Comparison of ENCODE assay signal across 28 cellular contexts in genomic region chr5:178553517-178553916, GRCh38. TPM values are rescaled to one million over a fixed set of nuclear protein-coding genes. Genes with fewer than 3 reads are reported as not detected.
DNase-seq lines count a peak whose midpoint lies in the region; ATAC-seq, FAIRE-seq and TF ChIP-seq lines count a peak whose summit lies in the region.
"Had no signal": no experiment of that assay in that cellular context is flagged by ENCODE, and none has a peak within 500 bp of the region (broad histone marks: within the 10 kb centered on the region; RNA-seq: fewer than 3 reads in every experiment).

No MANE protein-coding gene starts in this region.

- H3K9ac ChIP-seq in kidney (ENCODE audit: low read length in 2 of 2) (no peak overlapping the region), neural progenitor cell (no peak overlapping the region), smooth muscle cell (ENCODE audit: low read depth) (no peak overlapping the region)

- TF ChIP-seq EP300 in sigmoid colon (IDR thresholded peaks at IDR 0.05): peak in 1 of 4 donors; percentile 6

- H3K27ac ChIP-seq in HL-60 (replicated peaks) (peak overlapping the region; percentile 37), kidney (ENCODE audit: low read depth in 2 of 2, low read length in 2 of 2) (peak overlapping the region in 1 of 2 donors; percentile 68), neural progenitor cell (no peak overlapping the region), sigmoid colon (peak overlapping the region in 1 of 4 donors; percentile 63), breast epithelium (no peak overlapping the region), smooth muscle cell (ENCODE audit: low read depth) (no peak overlapping the region), hepatocyte (no peak overlapping the region)
- H3K27ac ChIP-seq: RWPE1, SK-N-MC had no signal

- TF ChIP-seq CTCF in HL-60 (IDR thresholded peaks at IDR 0.05; ENCODE audit: insufficient read depth, low read length): no peak
- TF ChIP-seq CTCF in kidney (IDR thresholded peaks at IDR 0.05; ENCODE audit: borderline replicate concordance, extremely low read depth, insufficient read depth): no peak
- no peak for TF ChIP-seq CTCF in neural progenitor cell (IDR thresholded peaks at IDR 0.05)
- no peak for TF ChIP-seq CTCF in sigmoid colon (IDR thresholded peaks at IDR 0.05)
- TF ChIP-seq CTCF in breast epithelium (IDR thresholded peaks at IDR 0.05): no peak
- TF ChIP-seq CTCF in smooth muscle cell (IDR thresholded peaks at IDR 0.05; ENCODE audit: borderline replicate concordance, insufficient read depth, poor library complexity, severe bottlenecking): no peak
- no peak for TF ChIP-seq CTCF in hepatocyte (IDR thresholded peaks at IDR 0.05; ENCODE audit: poor library complexity)

- H3K79me2 ChIP-seq in neural progenitor cell (ENCODE audit: low read depth): no peaks in the 10 kb centered on the region
- no peaks in the 10 kb centered on the region for H3K79me2 ChIP-seq in smooth muscle cell (ENCODE audit: low read depth)
- H3K79me2 ChIP-seq in hepatocyte: no peaks in the 10 kb centered on the region

- H3K9me3 ChIP-seq in kidney (ENCODE audit: control insufficient read depth in 1 of 2, low read length in 2 of 2): no peaks in the 10 kb centered on the region
- no peaks in the 10 kb centered on the region for H3K9me3 ChIP-seq in neural progenitor cell (ENCODE audit: low read depth)
- H3K9me3 ChIP-seq in sigmoid colon: no peaks in the 10 kb centered on the region
- H3K9me3 ChIP-seq in breast epithelium: no peaks in the 10 kb centered on the region
- no peaks in the 10 kb centered on the region for H3K9me3 ChIP-seq in smooth muscle cell (replicated peaks; ENCODE audit: low read depth)
- no peaks in the 10 kb centered on the region for H3K9me3 ChIP-seq in hepatocyte (ENCODE audit: low read depth)

- H3K4me3 ChIP-seq in HL-60 (replicated peaks; ENCODE audit: insufficient read depth, low read length): no peak overlapping the region
- H3K4me3 ChIP-seq in kidney (ENCODE audit: low read length in 2 of 2): peak overlapping the region in 1 of 2 donors; percentile 7
- no peak overlapping the region for H3K4me3 ChIP-seq in neural progenitor cell
- no peak overlapping the region for H3K4me3 ChIP-seq in sigmoid colon
- no peak overlapping the region for H3K4me3 ChIP-seq in breast epithelium
- no peak overlapping the region for H3K4me3 ChIP-seq in smooth muscle cell
- H3K4me3 ChIP-seq in hepatocyte: no peak overlapping the region
- H3K4me3 ChIP-seq: SK-N-MC had no signal

- TF ChIP-seq POLR2A in sigmoid colon (IDR thresholded peaks at IDR 0.05) (no peak), breast epithelium (IDR thresholded peaks at IDR 0.05) (no peak)

- no peaks in the 10 kb centered on the region for H4K20me1 ChIP-seq in neural progenitor cell (ENCODE audit: low read depth)
- H4K20me1 ChIP-seq in smooth muscle cell (ENCODE audit: low read depth): no peaks in the 10 kb centered on the region
- no peaks in the 10 kb centered on the region for H4K20me1 ChIP-seq in hepatocyte (ENCODE audit: insufficient read depth, poor library complexity, severe bottlenecking)

- H3K9me3 Mint-ChIP-seq in neural progenitor cell: peaks cover 6% of the 10 kb centered on the region

- WGBS in sigmoid colon, 2 donors: 77 to 84% methylated on average over 13 of the region's 13 CpGs
- WGBS in smooth muscle cell (ENCODE audit: low lambda C conversion rate): 88% methylated on average over 13 of the region's 13 CpGs
- WGBS in hepatocyte (ENCODE audit: low lambda C conversion rate, missing lambda C conversion rate): 88% methylated on average over 13 of the region's 13 CpGs

- H3K27me3 Mint-ChIP-seq in neural progenitor cell (ENCODE audit: insufficient read depth, low read depth): peaks cover 2% of the 10 kb centered on the region

- no peak overlapping the region for H2AFZ ChIP-seq in neural progenitor cell (replicated peaks)
- no peak overlapping the region for H2AFZ ChIP-seq in smooth muscle cell (ENCODE audit: low read depth)
- H2AFZ ChIP-seq in hepatocyte: no peak overlapping the region

- peaks cover 4% of the 10 kb centered on the region in 2 donors for H3K4me1 ChIP-seq in kidney (ENCODE audit: control insufficient read depth in 1 of 2, insufficient read depth in 1 of 2, low read depth in 1 of 2, low read length in 2 of 2)
- H3K4me1 ChIP-seq in neural progenitor cell: no peaks in the 10 kb centered on the region
- H3K4me1 ChIP-seq in sigmoid colon: peaks cover 0 to 8% (median 0%) of the 10 kb centered on the region in 4 donors
- no peaks in the 10 kb centered on the region for H3K4me1 ChIP-seq in breast epithelium
- H3K4me1 ChIP-seq in smooth muscle cell (ENCODE audit: low read depth): peaks cover 3% of the 10 kb centered on the region
- no peaks in the 10 kb centered on the region for H3K4me1 ChIP-seq in hepatocyte (ENCODE audit: insufficient read depth)

- DNase-seq in HL-60 (ENCODE audit: low read depth in 1 of 2, low spot score in 1 of 2) (no peak), kidney (peak; percentile 48), neural progenitor cell (ENCODE audit: low spot score) (no peak), sigmoid colon (peak; percentile 89), breast epithelium (ENCODE audit: low spot score in 2 of 2) (no peak), smooth muscle cell (lab: John Stamatoyannopoulos, UW; ENCODE audit: unreplicated experiment) (no peak), hepatocyte (ENCODE audit: low spot score) (no peak)
- DNase-seq: Calu3, DMS79 treated with DMSO at 0.1 percent for 48 hours, H7, MV-4-11, NCI-H1105, NCI-H1436 treated with DMSO at 0.1 percent for 48 hours, NCI-H187 treated with DMSO at 0.1 percent for 48 hours, NCI-H2107, NCI-H446, NCI-H524 treated with DMSO at 0.1 percent for 48 hours, NCI-H774, SHP77 treated with DMSO at 0.1 percent for 48 hours had no signal

- intact Hi-C loops in kidney (cut with DNase I): loop anchor here (5.0 kb wide), 1 partner anchor 276 kb away; no protein-coding TSS in a partner anchor
- intact Hi-C loops in sigmoid colon (cut with DNase I): loop anchor here (5.0 kb wide), 2 partner anchors 34 to 91 kb away; no protein-coding TSS in a partner anchor
- intact Hi-C loops in breast epithelium (cut with DNase I; ENCODE audit: low total_unique reads): no loop called here

- no peaks in the 10 kb centered on the region for H3K9me2 ChIP-seq in hepatocyte (replicated peaks; ENCODE audit: insufficient read depth)

- H3K4me2 ChIP-seq in neural progenitor cell: no peak overlapping the region
- H3K4me2 ChIP-seq in smooth muscle cell: no peak overlapping the region
- H3K4me2 ChIP-seq in hepatocyte: no peak overlapping the region

- H3K27ac Mint-ChIP-seq in neural progenitor cell: peak overlapping the region; percentile 35

- H3K4me3 Mint-ChIP-seq in neural progenitor cell: no peak overlapping the region

- H3K36me3 ChIP-seq in kidney (ENCODE audit: control insufficient read depth in 1 of 2, insufficient read depth in 2 of 2, low read length in 2 of 2): no peaks in the 10 kb centered on the region
- H3K36me3 ChIP-seq in neural progenitor cell: no peaks in the 10 kb centered on the region
- H3K36me3 ChIP-seq in sigmoid colon: no peaks in the 10 kb centered on the region
- no peaks in the 10 kb centered on the region for H3K36me3 ChIP-seq in breast epithelium
- H3K36me3 ChIP-seq in smooth muscle cell (ENCODE audit: low read depth): no peaks in the 10 kb centered on the region
- no peaks in the 10 kb centered on the region for H3K36me3 ChIP-seq in hepatocyte (replicated peaks; ENCODE audit: insufficient read depth, low read depth)

- no peak for FAIRE-seq in kidney (lab: Jason Lieb, UNC)
- FAIRE-seq: GM12892 had no signal

- no peaks in the 10 kb centered on the region for H3K36me3 Mint-ChIP-seq in neural progenitor cell

- no peaks in the 10 kb centered on the region for H3K27me3 ChIP-seq in HL-60 (ENCODE audit: insufficient read depth, poor library complexity, severe bottlenecking)
- peaks cover 58% of the 10 kb centered on the region for H3K27me3 ChIP-seq in neural progenitor cell
- H3K27me3 ChIP-seq in sigmoid colon: peaks cover 0 to 4% (median 0%) of the 10 kb centered on the region in 3 donors
- H3K27me3 ChIP-seq in breast epithelium: no peaks in the 10 kb centered on the region
- no peaks in the 10 kb centered on the region for H3K27me3 ChIP-seq in smooth muscle cell (ENCODE audit: low read depth)
- no peaks in the 10 kb centered on the region for H3K27me3 ChIP-seq in hepatocyte

- H3K4me1 Mint-ChIP-seq in neural progenitor cell: peaks cover 31% of the 10 kb centered on the region

- ATAC-seq in HG03571 (IDR thresholded peaks at IDR 0.05; ENCODE audit: unreplicated experiment): no peak
- ATAC-seq: Panc1 had no signal

- H3F3A ChIP-seq in neural progenitor cell (ENCODE audit: low read depth) (no peaks in the 10 kb centered on the region), smooth muscle cell (ENCODE audit: low read depth) (no peaks in the 10 kb centered on the region)

RNA-seq across cellular contexts. Expression of gene COL23A1, which starts 36.7 kb away (rescaled TPM):
- total RNA-seq in kidney: 8.7 TPM
- polyA plus RNA-seq in kidney (ENCODE audit: insufficient read depth, low read depth, low replicate concordance): 4.1 TPM
- total RNA-seq in neural progenitor cell (ENCODE audit: low replicate concordance): 1.3 TPM in 1 of 2 replicates, not detected in the other
- total RNA-seq in sigmoid colon: 1 to 10 TPM in 1 of 4 donors, under 1 TPM in 3; 0.28 to 1.2 (median 0.52) TPM
- polyA plus RNA-seq in sigmoid colon: under 1 TPM in 2 of 3 donors, not detected in 1; 0.46 to 0.96 TPM
- total RNA-seq in breast epithelium: 1 to 10 TPM in 2 of 3 donors, under 1 TPM in 1; 0.32 to 3.3 (median 2.6) TPM
- 5.3 and 8.1 TPM in 2 replicates for total RNA-seq in smooth muscle cell
- polyA plus RNA-seq in smooth muscle cell: 24.0 and 27.4 TPM in 2 replicates
- 0.84 and 5.1 TPM in 2 replicates for total RNA-seq in hepatocyte
- polyA plus RNA-seq in hepatocyte: 1.1 and 2.7 TPM in 2 replicates
- total RNA-seq: A172, Calu3, LHCN-M2, MCF 10A had no signal
- polyA plus RNA-seq: BJ had no signal

Comparison
In these comparisons a context has a peak if more than half of its experiments do, and no peak if none do; other contexts are left out.
1. DNase-seq: peak in kidney (single experiment) and sigmoid colon (single experiment); none in HL-60 (0 of 2), neural progenitor cell (single experiment), breast epithelium (0 of 2), smooth muscle cell (single experiment) and hepatocyte (single experiment).